In genomic region chr16:87278191-87279093, GRCh38 we compare ENCODE assay signal across 8 cellular contexts. TPM values are rescaled to one million over a fixed set of nuclear protein-coding genes. Genes with fewer than 3 reads are reported as not detected.
DNase-seq lines count a peak whose midpoint lies in the region; ATAC-seq and TF ChIP-seq lines count a peak whose summit lies in the region.

No MANE protein-coding gene starts in this region.

- peak overlapping the region; percentile 57 for H3K4me3 Mint-ChIP-seq in Calu3 (ENCODE audit: low read depth, unreplicated experiment)

- no peak overlapping the region for H2AFZ ChIP-seq in HCT116 (ENCODE audit: low read depth, low read length, poor library complexity, severe bottlenecking)
- H2AFZ ChIP-seq in PC-3 (ENCODE audit: low read length): 0 out of 2 replicates have a peak overlapping the region, but pooled peaks have one; percentile 27

- BruUV-seq in Calu3 (replicated peaks; lab: Mats Ljungman, UMichigan): no TSS peak
- no TSS peak for BruUV-seq in HCT116 (replicated peaks; lab: Mats Ljungman, UMichigan)
- no TSS peak for BruUV-seq in PC-3 (replicated peaks; lab: Mats Ljungman, UMichigan)

- no peak overlapping the region for H3K4me3 ChIP-seq in HCT116 (replicated peaks in 1 of 2; ENCODE audit: low read depth in 1 of 2, low read length in 2 of 2)
- no peak overlapping the region for H3K4me3 ChIP-seq in PC-3 (ENCODE audit: low read length)

- H3K79me2 ChIP-seq in HCT116 (ENCODE audit: insufficient read depth, low read length): no peaks in the 10 kb centered on the region
- no peaks in the 10 kb centered on the region for H3K79me2 ChIP-seq in PC-3 (ENCODE audit: low read length)

- H3K9me3 ChIP-seq in HCT116 (ENCODE audit: control insufficient read depth in 1 of 2, insufficient read depth in 1 of 2, low read depth in 1 of 2, low read length in 2 of 2): no peaks in the 10 kb centered on the region
- H3K9me3 ChIP-seq in PC-3 (ENCODE audit: low read length): no peaks in the 10 kb centered on the region

- H4K20me1 ChIP-seq in HCT116 (ENCODE audit: insufficient read depth) (no peaks in the 10 kb centered on the region), PC-3 (ENCODE audit: low read length) (no peaks in the 10 kb centered on the region)

- TF ChIP-seq CTCF in Calu3 (IDR thresholded peaks at IDR 0.05; ENCODE audit: unreplicated experiment) (peak; percentile 93), HCT116 (IDR thresholded peaks at IDR 0.05 in 2 of 3, conservative IDR thresholded peaks at IDR 0.05 in 1 of 3; ENCODE audit: borderline replicate concordance in 1 of 3, insufficient read depth in 1 of 3, low read depth in 2 of 3, low read length in 2 of 3) (peak; percentile 97 to 99 (median 97)), PC-3 (conservative IDR thresholded peaks at IDR 0.05; ENCODE audit: low read depth, low read length) (peak; percentile 88)

- H3K4me1 ChIP-seq in HCT116 (ENCODE audit: control insufficient read depth in 1 of 2, insufficient read depth in 2 of 2, low read length in 2 of 2) (peaks cover 0 to 8% of the 10 kb centered on the region in 2 experiments; a peak in 1 of 4 replicates), PC-3 (ENCODE audit: insufficient read depth, low read length) (no peaks in the 10 kb centered on the region)

- peak; percentile 99 for TF ChIP-seq RAD21 in HCT116 (IDR thresholded peaks at IDR 0.05; ENCODE audit: low read depth)

- peaks cover 66% of the 10 kb centered on the region for H3K27me3 Mint-ChIP-seq in Calu3 (ENCODE audit: unreplicated experiment)

- POLR2A ChIA-PET in HCT116 (lab: Charles Lee) (no interaction called here), PC-3 (lab: Charles Lee; ENCODE audit: unreplicated experiment) (no interaction called here)

- H3K9me2 ChIP-seq in HCT116 (ENCODE audit: insufficient read depth): no peaks in the 10 kb centered on the region
- no peaks in the 10 kb centered on the region for H3K9me2 ChIP-seq in PC-3 (replicated peaks; ENCODE audit: low read length)

- H3K27me3 ChIP-seq in HCT116 (ENCODE audit: insufficient read depth, low read length): no peaks in the 10 kb centered on the region
- no peaks in the 10 kb centered on the region for H3K27me3 ChIP-seq in PC-3 (ENCODE audit: low read length)

- no peaks in the 10 kb centered on the region for H3F3A ChIP-seq in PC-3 (ENCODE audit: low read length, unreplicated experiment)

- DNase-seq in Calu3 (peak; percentile 90), HCT116 (ENCODE audit: low read depth, low spot score) (peak; percentile 52), PC-3 (peak; percentile 69), amniotic stem cell (lab: John Stamatoyannopoulos, UW) (peak; percentile 50), left ventricle myocardium superior (peak; percentile 86), putamen (ENCODE audit: low spot score) (peak; percentile 42)

- H3K27ac Mint-ChIP-seq in Calu3 (ENCODE audit: unreplicated experiment): no peak overlapping the region

- H3K36me3 Mint-ChIP-seq in Calu3 (ENCODE audit: insufficient read depth, unreplicated experiment): no peaks in the 10 kb centered on the region

- H3K4me1 Mint-ChIP-seq in Calu3 (ENCODE audit: low read depth, unreplicated experiment): peaks cover 13% of the 10 kb centered on the region

- no peaks in the 10 kb centered on the region for H3K9me3 Mint-ChIP-seq in Calu3 (ENCODE audit: low read depth, unreplicated experiment)

- H3K9ac ChIP-seq in HCT116 (ENCODE audit: low read length): no peak overlapping the region
- H3K9ac ChIP-seq in PC-3 (ENCODE audit: low read length): no peak overlapping the region

- RAD21 ChIA-PET in HCT116 (lab: Charles Lee; ENCODE audit: low non-redundant PET in 1 of 2, low total read pairs in 2 of 2, uncharacterized antibody in 2 of 2, unreplicated experiment in 2 of 2): interaction anchor here (1.2 to 1.4 kb wide), 3 partner anchors 76 to 357 kb away, joined by 3 to 12 read pairs (median 6); no protein-coding TSS in a partner anchor

- no peak for TF ChIP-seq POLR2A in HCT116 (IDR thresholded peaks at IDR 0.05; ENCODE audit: borderline replicate concordance, extremely low read depth, insufficient read depth, insufficient read length)

- CTCF ChIA-PET in Calu3 (lab: Charles Lee): interaction anchor here (0.6 to 2.5 kb wide), 7 partner anchors 17 to 969 kb away, joined by 3 to 27 read pairs (median 5); no protein-coding TSS in a partner anchor
- CTCF ChIA-PET in HCT116 (lab: Charles Lee): interaction anchor here (0.7 to 3.3 kb wide), 16 partner anchors 9 to 717 kb away, joined by 3 to 39 read pairs (median 4); no protein-coding TSS in a partner anchor
- CTCF ChIA-PET in PC-3 (lab: Charles Lee): interaction anchor here (0.6 to 0.8 kb wide), 6 partner anchors 51 to 714 kb away, joined by 3 to 4 read pairs (median 3); no protein-coding TSS in a partner anchor

- H3K36me3 ChIP-seq in HCT116 (ENCODE audit: control insufficient read depth in 1 of 2, insufficient read depth in 2 of 2, low read length in 2 of 2): no peaks in the 10 kb centered on the region
- no peaks in the 10 kb centered on the region for H3K36me3 ChIP-seq in PC-3 (ENCODE audit: low read depth, low read length)

- ATAC-seq in HCT116: peak; percentile 99
- ATAC-seq in PC-3: peak; percentile 99
- peak; percentile 98 for ATAC-seq in left ventricle myocardium superior
- ATAC-seq in HG03432 (IDR thresholded peaks at IDR 0.05; ENCODE audit: unreplicated experiment): no peak
- no peak for ATAC-seq in HG02763 (IDR thresholded peaks at IDR 0.05; ENCODE audit: unreplicated experiment)

- H3K27ac ChIP-seq in HCT116 (ENCODE audit: low read depth, low read length) (no peak overlapping the region), PC-3 (ENCODE audit: low read length) (no peak overlapping the region)

- intact Hi-C loops in Calu3 (cut with micrococcal nuclease; ENCODE audit: unreplicated experiment) (loop anchor here (1.0 to 2.0 kb wide), 2 partner anchors 75 to 714 kb away; no protein-coding TSS in a partner anchor), HCT116 (cut with micrococcal nuclease) (loop anchor here (1.0 to 5.0 kb wide), 4 partner anchors 75 to 715 kb away; no protein-coding TSS in a partner anchor), PC-3 (cut with micrococcal nuclease) (loop anchor here (1.0 to 2.0 kb wide), 4 partner anchors 72 to 715 kb away; no protein-coding TSS in a partner anchor), left ventricle myocardium superior (cut with micrococcal nuclease) (loop anchor here (5.0 to 10.0 kb wide), 2 partner anchors 214 to 716 kb away; no protein-coding TSS in a partner anchor)

- H3K4me2 ChIP-seq in HCT116 (ENCODE audit: low read length): peak overlapping the region; percentile 49
- H3K4me2 ChIP-seq in PC-3 (ENCODE audit: low read length): peak overlapping the region; percentile 59; the same call in 1 of the 2 replicates

TF ChIP-seq in HCT116, 20 proteins besides CTCF, POLR2A, EP300 and RAD21:
- no peak for TF ChIP-seq MAX (IDR thresholded peaks at IDR 0.05)
- TF ChIP-seq TCF7L2 (IDR thresholded peaks at IDR 0.05; ENCODE audit: borderline replicate concordance, extremely low read depth, insufficient read depth, insufficient read length): no peak
- no peak for TF ChIP-seq FOSL1 (IDR thresholded peaks at IDR 0.05; ENCODE audit: low read depth)
- no peak for TF ChIP-seq CEBPB (IDR thresholded peaks at IDR 0.05; ENCODE audit: low read depth)
- TF ChIP-seq ELF1 (IDR thresholded peaks at IDR 0.05; ENCODE audit: borderline replicate concordance, low read depth): no peak
- peak; percentile 10 for TF ChIP-seq YY1 (IDR thresholded peaks at IDR 0.05; ENCODE audit: extremely low read depth, insufficient replicate concordance, low read depth, low read length)
- no peak for TF ChIP-seq EGR1 (IDR thresholded peaks at IDR 0.05; ENCODE audit: low read depth)

RNA-seq across cellular contexts. Expression of gene C16orf95, which starts 38.8 kb away (rescaled TPM):
- total RNA-seq in Calu3 (2022): 3.8 and 3.9 TPM in 2 replicates
- 12.2 TPM for total RNA-seq in HCT116 (2021; ENCODE audit: unreplicated experiment)
- 12.3 and 13.2 TPM in 2 replicates for polyA plus RNA-seq in HCT116 (2012)
- 2.4 and 3.3 TPM in 2 replicates for total RNA-seq in PC-3 (2014; rRNA removed)
- 2.6 TPM for total RNA-seq in left ventricle myocardium superior

Comparison
In these comparisons a context has a peak if more than half of its experiments do, and no peak if none do; other contexts are left out.
1. ATAC-seq: peak in HCT116 (single experiment), PC-3 (single experiment) and left ventricle myocardium superior (single experiment); none in HG03432 (single experiment) and HG02763 (single experiment).
2. Peak in every context shown above with its lines, with median percentiles within 50 percentile points of each other: DNase-seq and CTCF ChIP-seq.